19 cellular contexts compared by ENCODE assay signal in the genomic region with DNA sequence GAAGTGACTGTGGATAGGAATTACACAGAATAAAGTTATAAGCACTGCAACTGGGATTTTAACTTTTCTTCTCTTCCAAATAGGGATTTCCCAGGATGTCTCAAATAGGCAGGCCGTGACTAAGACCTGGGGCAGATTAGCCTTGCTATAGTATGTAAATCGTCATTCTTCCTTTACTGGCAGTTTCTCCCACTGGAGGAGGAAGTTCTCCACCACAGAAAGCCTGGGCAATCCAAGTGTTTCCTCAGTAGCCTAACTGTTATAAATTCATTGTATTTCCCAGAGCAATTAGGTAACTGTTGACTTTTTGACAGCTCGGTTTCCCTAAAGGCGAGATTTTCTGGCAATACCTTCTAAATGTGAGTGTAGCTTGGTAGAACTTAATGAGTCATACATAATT. TPM values are rescaled to one million over a fixed set of nuclear protein-coding genes. Genes with fewer than 3 reads are reported as not detected.
DNase-seq lines count a peak whose midpoint lies in the region; ATAC-seq, FAIRE-seq and TF ChIP-seq lines count a peak whose summit lies in the region.
"Had no signal": no experiment of that assay in that cellular context is flagged by ENCODE, and none has a peak within 500 bp of the region (broad histone marks: within the 10 kb centered on the region; RNA-seq: fewer than 3 reads in every experiment).

A gene with protein sequence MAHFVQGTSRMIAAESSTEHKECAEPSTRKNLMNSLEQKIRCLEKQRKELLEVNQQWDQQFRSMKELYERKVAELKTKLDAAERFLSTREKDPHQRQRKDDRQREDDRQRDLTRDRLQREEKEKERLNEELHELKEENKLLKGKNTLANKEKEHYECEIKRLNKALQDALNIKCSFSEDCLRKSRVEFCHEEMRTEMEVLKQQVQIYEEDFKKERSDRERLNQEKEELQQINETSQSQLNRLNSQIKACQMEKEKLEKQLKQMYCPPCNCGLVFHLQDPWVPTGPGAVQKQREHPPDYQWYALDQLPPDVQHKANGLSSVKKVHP (minus strand): TSS at position 31 of the 400 bp plus-strand sequence. CDS start 196 bp downstream, outside the sequence.

- DNase-seq in CD1c-positive myeloid dendritic cell (ENCODE audit: extremely low spot score) (peak; percentile 77), HFFc6 (peak; percentile 54), astrocyte (ENCODE audit: low read depth) (peak; percentile 54), iPS-NIHi7 (ENCODE audit: extremely low spot score) (peak; percentile 20), midbrain (lab: John Stamatoyannopoulos, UW) (no peak)
- no peak for DNase-seq in stimulated activated CD4-positive, alpha-beta T cell treated with anti-CD3 and anti-CD28 coated beads, Interleukin-2, amount 100 ng/mL, for 48 hours
- DNase-seq: activated T-cell treated with anti-CD3 and anti-CD28 coated beads for 4 hours, amygdala, GDM1, heart left ventricle, NCI-H1694 treated with DMSO at 0.1 percent for 48 hours, NCI-H748 treated with DMSO at 0.1 percent for 48 hours, SJCRH30 had no signal

- no peaks in the 10 kb centered on the region for H3K36me3 ChIP-seq in astrocyte (ENCODE audit: insufficient read depth, low read length)
- H3K36me3 ChIP-seq: heart left ventricle, neural progenitor cell, SJCRH30 had no signal

- H3K9me3 Mint-ChIP-seq in HFFc6 (no peaks in the 10 kb centered on the region), astrocyte (ENCODE audit: unreplicated experiment) (no peaks in the 10 kb centered on the region)
- H3K9me3 Mint-ChIP-seq: neural progenitor cell had no signal

- H3K27ac Mint-ChIP-seq in HFFc6 (no peak within 1 kb of the TSS), astrocyte (ENCODE audit: unreplicated experiment) (no peak within 1 kb of the TSS)
- H3K27ac Mint-ChIP-seq: neural progenitor cell had no signal

- ATAC-seq in GM21619 (IDR thresholded peaks at IDR 0.05; ENCODE audit: unreplicated experiment) (no peak), HG02938 (IDR thresholded peaks at IDR 0.05; ENCODE audit: unreplicated experiment) (no peak)
- ATAC-seq: heart left ventricle had no signal

- no peak within 1 kb of the TSS for H2AFZ ChIP-seq in astrocyte (ENCODE audit: low read depth, low read length)
- H2AFZ ChIP-seq: neural progenitor cell had no signal

- no peaks in the 10 kb centered on the region for H4K20me1 ChIP-seq in astrocyte (ENCODE audit: insufficient read depth, low read length)

- TF ChIP-seq CTCF in HFFc6 (IDR thresholded peaks at IDR 0.05) (no peak), astrocyte (IDR thresholded peaks at IDR 0.05; ENCODE audit: insufficient read depth, low read depth, low read length) (no peak)

- H3K27ac ChIP-seq in astrocyte (ENCODE audit: low read depth, low read length): no peak within 1 kb of the TSS
- H3K27ac ChIP-seq: C4-2B, neural progenitor cell, SJCRH30, VCaP had no signal

- H3K4me1 ChIP-seq in astrocyte (ENCODE audit: insufficient read depth, low read length): no peaks in the 10 kb centered on the region
- H3K4me1 ChIP-seq: neural progenitor cell, SJCRH30 had no signal

- no peaks in the 10 kb centered on the region for H3K27me3 ChIP-seq in astrocyte (ENCODE audit: insufficient read depth, low read length)
- H3K27me3 ChIP-seq: neural progenitor cell, SJCRH30 had no signal

- H3K9me3 ChIP-seq in astrocyte (ENCODE audit: insufficient read depth, low read depth, low read length): no peaks in the 10 kb centered on the region
- H3K9me3 ChIP-seq: heart left ventricle, SJCRH30 had no signal

- H3K36me3 Mint-ChIP-seq in HFFc6 (ENCODE audit: low read depth) (no peaks in the 10 kb centered on the region), astrocyte (ENCODE audit: low read depth, unreplicated experiment) (no peaks in the 10 kb centered on the region)
- H3K36me3 Mint-ChIP-seq: neural progenitor cell had no signal

- H3K4me3 Mint-ChIP-seq in HFFc6 (no peak within 1 kb of the TSS), astrocyte (ENCODE audit: unreplicated experiment) (no peak within 1 kb of the TSS)
- H3K4me3 Mint-ChIP-seq: neural progenitor cell had no signal

- FAIRE-seq in astrocyte (lab: Jason Lieb, UNC): no peak
- FAIRE-seq: GM18507 had no signal

- no peak within 1 kb of the TSS for H3K4me2 ChIP-seq in astrocyte (ENCODE audit: low read length)
- H3K4me2 ChIP-seq: neural progenitor cell had no signal

- H3K79me2 ChIP-seq in astrocyte (ENCODE audit: insufficient read depth, low read length): no peaks in the 10 kb centered on the region

- no peak within 1 kb of the TSS for H3K4me3 ChIP-seq in astrocyte (ENCODE audit: insufficient read depth, low read depth, low read length)
- H3K4me3 ChIP-seq: heart left ventricle, neural progenitor cell, SJCRH30 had no signal

- H3K4me1 Mint-ChIP-seq in HFFc6 (ENCODE audit: low read depth) (peaks cover 13% of the 10 kb centered on the region), astrocyte (ENCODE audit: low read depth, unreplicated experiment) (no peaks in the 10 kb centered on the region)
- H3K4me1 Mint-ChIP-seq: neural progenitor cell had no signal

- H3K27me3 Mint-ChIP-seq in HFFc6 (ENCODE audit: insufficient read depth) (no peaks in the 10 kb centered on the region), astrocyte (ENCODE audit: low read depth, unreplicated experiment) (no peaks in the 10 kb centered on the region)

- no peak within 1 kb of the TSS for H3K9ac ChIP-seq in astrocyte (ENCODE audit: low read length)
- H3K9ac ChIP-seq: neural progenitor cell had no signal

RNA-seq across cellular contexts. Expression of the gene that starts here (rescaled TPM):
- total RNA-seq in HFFc6 (2021; fragmentation: NEBNext Ultra II Directional; extraction: Animal tissue kit (Norgen Biotek cat#: 25700)): under 1 TPM; 0.31 to 0.70 (median 0.47) TPM
- 0.14 TPM in 1 of 2 replicates, not detected in the other for total RNA-seq in astrocyte

Comparison
In these comparisons a context has a peak if more than half of its experiments do, and no peak if none do; other contexts are left out.
1. Peak in DNase-seq in HFFc6; RNA of the gene not detected or under 1 TPM.
2. Peak in DNase-seq in astrocyte; RNA of the gene not detected or under 1 TPM.
3. DNase-seq: peak in CD1c-positive myeloid dendritic cell (single experiment) and iPS-NIHi7 (single experiment); none in stimulated activated CD4-positive, alpha-beta T cell treated with anti-CD3 and anti-CD28 coated beads, Interleukin-2, amount 100 ng/mL, for 48 hours (0 of 2) and midbrain (single experiment).